Comparison of ENCODE assay signal across 25 cellular contexts in genomic region chr6:17066610-17067009, GRCh38. TPM values are rescaled to one million over a fixed set of nuclear protein-coding genes. Genes with fewer than 3 reads are reported as not detected.
"Had no signal": no experiment of that assay in that cellular context is flagged by ENCODE, and none has a peak within 500 bp of the region (broad histone marks: within the 10 kb centered on the region; RNA-seq: fewer than 3 reads in every experiment).

No MANE protein-coding gene starts in this region.

- H3K27me3 ChIP-seq: ascending aorta, body of pancreas had no signal

- H3K9me3 Mint-ChIP-seq: activated CD4-positive, alpha-beta T cell treated with anti-CD3 and anti-CD28 coated beads, Interleukin-2, amount 10 ng/mL, durations not matched to agents 24 days and 14 days; activated T-helper 1 cell treated with anti-CD3 and anti-CD28 coated beads, Interleukin-12 subunit alpha, Interleukin-12 subunit beta, Interleukin-2, Interleukin-4 antibody, amounts not matched to agents 30 ng/mL and 10 ng/mL and 1 ng/mL, durations not matched to agents 14 hours and 24 hours and 36 hours had no signal

- H3K4me3 Mint-ChIP-seq: activated CD4-positive, alpha-beta T cell treated with anti-CD3 and anti-CD28 coated beads, Interleukin-2, amount 10 ng/mL, durations not matched to agents 24 days and 14 days; activated CD8-positive, alpha-beta memory T cell treated with anti-CD3 and anti-CD28 coated beads, Interleukin-2, amount 10 ng/mL, durations not matched to agents 7 days and 5 days; activated naive CD4-positive, alpha-beta T cell treated with anti-CD3 and anti-CD28 coated beads, Interleukin-2, amount 50 U/mL, for 24 hours; activated T-cell treated with anti-CD3 and anti-CD28 coated beads, Interleukin-2, amount 50 U/mL, for 24 hours; activated T-helper 1 cell treated with anti-CD3 and anti-CD28 coated beads, Interleukin-12 subunit alpha, Interleukin-12 subunit beta, Interleukin-2, Interleukin-4 antibody, amounts not matched to agents 30 ng/mL and 10 ng/mL and 1 ng/mL, durations not matched to agents 14 hours and 24 hours and 36 hours; central memory CD8-positive, alpha-beta T cell; T-helper 17 cell; WTC11 had no signal

- H3K27ac ChIP-seq: ascending aorta, body of pancreas had no signal

- H3K36me3 Mint-ChIP-seq: activated CD8-positive, alpha-beta memory T cell treated with anti-CD3 and anti-CD28 coated beads, Interleukin-2, amount 10 ng/mL, durations not matched to agents 7 days and 5 days; activated naive CD4-positive, alpha-beta T cell treated with anti-CD3 and anti-CD28 coated beads, Interleukin-2, amount 50 U/mL, for 24 hours had no signal

- H3K4me1 ChIP-seq: ascending aorta, body of pancreas had no signal

- H3K27ac Mint-ChIP-seq: activated CD4-positive, alpha-beta T cell treated with anti-CD3 and anti-CD28 coated beads, Interleukin-2, amount 10 ng/mL, durations not matched to agents 24 days and 14 days; activated CD8-positive, alpha-beta memory T cell treated with anti-CD3 and anti-CD28 coated beads, Interleukin-2, amount 10 ng/mL, durations not matched to agents 7 days and 5 days; activated T-cell treated with anti-CD3 and anti-CD28 coated beads, Interleukin-2, amount 50 U/mL, for 24 hours; activated T-helper 1 cell treated with anti-CD3 and anti-CD28 coated beads, Interleukin-12 subunit alpha, Interleukin-12 subunit beta, Interleukin-2, Interleukin-4 antibody, amounts not matched to agents 30 ng/mL and 10 ng/mL and 1 ng/mL, durations not matched to agents 14 hours and 24 hours and 36 hours; T-helper 17 cell; WTC11 had no signal

- DNase-seq: activated CD4-positive, alpha-beta T cell treated with anti-CD3 and anti-CD28 coated beads, Interleukin-2, amount 10 ng/mL, durations not matched to agents 24 days and 14 days; activated CD4-positive, alpha-beta T cell treated with anti-CD3 and anti-CD28 coated beads, Interleukin-2, amount 50 U/mL, for 48 hours; activated CD4-positive, CD25-positive, alpha-beta regulatory T cell treated with anti-CD3 and anti-CD28 coated beads, Interleukin-2, amount 50 U/mL, for 72 hours; activated CD8-positive, alpha-beta memory T cell treated with anti-CD3 and anti-CD28 coated beads, Interleukin-2, amount 10 ng/mL, durations not matched to agents 7 days and 5 days; activated effector memory CD4-positive, alpha-beta T cell treated with Interleukin-2 at 50 U/mL for 16 hours; activated naive CD4-positive, alpha-beta T cell; activated T-cell treated with anti-CD3 and anti-CD28 coated beads, Interleukin-2, amount 50 U/mL, for 24 hours; amniotic stem cell; body of pancreas; MM.1S; NCI-H1105; NCI-H1436; NCI-H1694 treated with DMSO at 0.1 percent for 48 hours; NCI-H2081 treated with DMSO at 0.1 percent for 48 hours; NCI-H446; NCI-H524; SIG-M5; T-helper 17 cell; T-helper 9 cell had no signal

- H3K36me3 ChIP-seq: ascending aorta had no signal

- ATAC-seq: activated CD8-positive, alpha-beta memory T cell treated with anti-CD3 and anti-CD28 coated beads, Interleukin-2, amount 10 ng/mL, durations not matched to agents 7 days and 5 days; body of pancreas; T-helper 17 cell; WTC11 had no signal

- H3K4me1 Mint-ChIP-seq: activated CD4-positive, alpha-beta T cell treated with anti-CD3 and anti-CD28 coated beads, Interleukin-2, amount 10 ng/mL, durations not matched to agents 24 days and 14 days; activated CD8-positive, alpha-beta memory T cell treated with anti-CD3 and anti-CD28 coated beads, Interleukin-2, amount 10 ng/mL, durations not matched to agents 7 days and 5 days; activated naive CD4-positive, alpha-beta T cell treated with anti-CD3 and anti-CD28 coated beads, Interleukin-2, amount 50 U/mL, for 24 hours; central memory CD8-positive, alpha-beta T cell; T-helper 17 cell; WTC11 had no signal

- H3K4me3 ChIP-seq: ascending aorta, body of pancreas had no signal

- H3K27me3 Mint-ChIP-seq: activated CD4-positive, alpha-beta T cell treated with anti-CD3 and anti-CD28 coated beads, Interleukin-2, amount 10 ng/mL, durations not matched to agents 24 days and 14 days had no signal

RNA-seq across cellular contexts. Expression of gene STMND1, which starts 35.2 kb away (rescaled TPM):
- total RNA-seq: activated CD4-positive, alpha-beta T cell treated with anti-CD3 and anti-CD28 coated beads, Interleukin-2, amount 10 ng/mL, durations not matched to agents 24 days and 14 days; activated CD8-positive, alpha-beta memory T cell treated with anti-CD3 and anti-CD28 coated beads, Interleukin-2, amount 10 ng/mL, durations not matched to agents 7 days and 5 days; activated T-helper 1 cell treated with anti-CD3 and anti-CD28 coated beads, Interleukin-12 subunit alpha, Interleukin-12 subunit beta, Interleukin-2, Interleukin-4 antibody, amounts not matched to agents 30 ng/mL and 10 ng/mL and 1 ng/mL, durations not matched to agents 14 hours and 24 hours and 36 hours; ascending aorta; RPMI7951; T-helper 17 cell; WTC11 had no signal
